In genomic region chr2:64735504-64735903, GRCh38 we compare ENCODE assay signal across 24 cellular contexts.
"Had no signal": no experiment of that assay in that cellular context is flagged by ENCODE, and none has a peak within 500 bp of the region (broad histone marks: within the 10 kb centered on the region; RNA-seq: fewer than 3 reads in every experiment).

No MANE protein-coding gene starts in this region.

- H3K27ac ChIP-seq: cardiac muscle cell, esophagus muscularis mucosa, neutrophil, pancreas, testis had no signal

- H3K36me3 Mint-ChIP-seq: immature natural killer cell had no signal

- ATAC-seq: activated CD4-positive, alpha-beta T cell treated with anti-CD3 and anti-CD28 coated beads for 36 hours; activated CD8-positive, alpha-beta memory T cell treated with anti-CD3 and anti-CD28 coated beads, Interleukin-2, amount 10 ng/mL, durations not matched to agents 7 days and 5 days; left ventricle myocardium superior; naive thymus-derived CD4-positive, alpha-beta T cell; pancreas; sciatic nerve had no signal

- DNase-seq: activated CD4-positive, alpha-beta memory T cell treated with anti-CD3 and anti-CD28 coated beads, Interleukin-2, amount 10 ng/mL, durations not matched to agents 7 days and 5 days; activated CD4-positive, alpha-beta T cell treated with anti-CD3 and anti-CD28 coated beads for 36 hours; activated CD8-positive, alpha-beta memory T cell treated with anti-CD3 and anti-CD28 coated beads, Interleukin-2, amount 10 ng/mL, durations not matched to agents 7 days and 5 days; activated effector memory CD4-positive, alpha-beta T cell treated with Interleukin-2 at 50 U/mL for 16 hours; activated T-cell treated with anti-CD3 and anti-CD28 coated beads, Interleukin-2, amount 50 U/mL, for 1 hour; amniotic stem cell; effector CD8-positive, alpha-beta T cell; immature natural killer cell; left ventricle myocardium superior; naive thymus-derived CD4-positive, alpha-beta T cell; pancreas; stimulated activated CD4-positive, alpha-beta T cell treated with anti-CD3 and anti-CD28 coated beads, Interleukin-4, amount 100 ng/mL, for 1 hour; SW 1271; testis had no signal

- H3K27me3 Mint-ChIP-seq: activated CD4-positive, alpha-beta T cell treated with anti-CD3 and anti-CD28 coated beads for 36 hours; activated CD8-positive, alpha-beta memory T cell treated with anti-CD3 and anti-CD28 coated beads, Interleukin-2, amount 10 ng/mL, durations not matched to agents 7 days and 5 days; activated naive CD8-positive, alpha-beta T cell; dendritic cell treated with granulocyte-macrophage colony-stimulating factor and Interleukin-4, amounts not matched to agents 40 ng/mL and 50 ng/mL, for 4 days; memory B cell; naive thymus-derived CD4-positive, alpha-beta T cell; type B pancreatic cell had no signal

- H3K4me2 ChIP-seq: smooth muscle cell had no signal

- H3K27ac Mint-ChIP-seq: activated CD4-positive, alpha-beta memory T cell treated with anti-CD3 and anti-CD28 coated beads, Interleukin-2, amount 10 ng/mL, durations not matched to agents 7 days and 5 days; activated CD4-positive, alpha-beta T cell treated with anti-CD3 and anti-CD28 coated beads for 36 hours; activated CD8-positive, alpha-beta memory T cell treated with anti-CD3 and anti-CD28 coated beads, Interleukin-2, amount 10 ng/mL, durations not matched to agents 7 days and 5 days; activated naive CD8-positive, alpha-beta T cell; dendritic cell treated with granulocyte-macrophage colony-stimulating factor and Interleukin-4, amounts not matched to agents 40 ng/mL and 50 ng/mL, for 4 days; immature natural killer cell; memory B cell; T-helper 2 cell treated with Interferon-gamma antibody and Interleukin-4, amounts not matched to agents 5 μg/mL and 100 μg/mL, for 36 hours; type B pancreatic cell had no signal

- H3K4me3 ChIP-seq: cardiac muscle cell, esophagus muscularis mucosa, pancreas, smooth muscle cell, testis had no signal

- H3K36me3 ChIP-seq: cardiac muscle cell, esophagus muscularis mucosa, neutrophil, pancreas had no signal

- H3K9me3 Mint-ChIP-seq: activated CD4-positive, alpha-beta memory T cell treated with anti-CD3 and anti-CD28 coated beads, Interleukin-2, amount 10 ng/mL, durations not matched to agents 7 days and 5 days; dendritic cell treated with granulocyte-macrophage colony-stimulating factor and Interleukin-4, amounts not matched to agents 40 ng/mL and 50 ng/mL, for 4 days; immature natural killer cell; memory B cell; naive thymus-derived CD4-positive, alpha-beta T cell; T-helper 2 cell treated with Interferon-gamma antibody and Interleukin-4, amounts not matched to agents 5 μg/mL and 100 μg/mL, for 36 hours; type B pancreatic cell had no signal

- H3K9me3 ChIP-seq: esophagus muscularis mucosa, neutrophil, pancreas, testis had no signal

- H3K27me3 ChIP-seq: cardiac muscle cell, esophagus muscularis mucosa, neutrophil, pancreas, testis had no signal

- H3K4me3 Mint-ChIP-seq: activated CD4-positive, alpha-beta memory T cell treated with anti-CD3 and anti-CD28 coated beads, Interleukin-2, amount 10 ng/mL, durations not matched to agents 7 days and 5 days; activated CD4-positive, alpha-beta T cell treated with anti-CD3 and anti-CD28 coated beads for 36 hours; activated CD8-positive, alpha-beta memory T cell treated with anti-CD3 and anti-CD28 coated beads, Interleukin-2, amount 10 ng/mL, durations not matched to agents 7 days and 5 days; activated naive CD8-positive, alpha-beta T cell; dendritic cell treated with granulocyte-macrophage colony-stimulating factor and Interleukin-4, amounts not matched to agents 40 ng/mL and 50 ng/mL, for 4 days; immature natural killer cell; memory B cell; naive thymus-derived CD4-positive, alpha-beta T cell; T-helper 2 cell treated with Interferon-gamma antibody and Interleukin-4, amounts not matched to agents 5 μg/mL and 100 μg/mL, for 36 hours; type B pancreatic cell had no signal

- H3K4me1 ChIP-seq: testis had no signal
